8 cellular contexts compared by ENCODE assay signal in the genomic region with DNA sequence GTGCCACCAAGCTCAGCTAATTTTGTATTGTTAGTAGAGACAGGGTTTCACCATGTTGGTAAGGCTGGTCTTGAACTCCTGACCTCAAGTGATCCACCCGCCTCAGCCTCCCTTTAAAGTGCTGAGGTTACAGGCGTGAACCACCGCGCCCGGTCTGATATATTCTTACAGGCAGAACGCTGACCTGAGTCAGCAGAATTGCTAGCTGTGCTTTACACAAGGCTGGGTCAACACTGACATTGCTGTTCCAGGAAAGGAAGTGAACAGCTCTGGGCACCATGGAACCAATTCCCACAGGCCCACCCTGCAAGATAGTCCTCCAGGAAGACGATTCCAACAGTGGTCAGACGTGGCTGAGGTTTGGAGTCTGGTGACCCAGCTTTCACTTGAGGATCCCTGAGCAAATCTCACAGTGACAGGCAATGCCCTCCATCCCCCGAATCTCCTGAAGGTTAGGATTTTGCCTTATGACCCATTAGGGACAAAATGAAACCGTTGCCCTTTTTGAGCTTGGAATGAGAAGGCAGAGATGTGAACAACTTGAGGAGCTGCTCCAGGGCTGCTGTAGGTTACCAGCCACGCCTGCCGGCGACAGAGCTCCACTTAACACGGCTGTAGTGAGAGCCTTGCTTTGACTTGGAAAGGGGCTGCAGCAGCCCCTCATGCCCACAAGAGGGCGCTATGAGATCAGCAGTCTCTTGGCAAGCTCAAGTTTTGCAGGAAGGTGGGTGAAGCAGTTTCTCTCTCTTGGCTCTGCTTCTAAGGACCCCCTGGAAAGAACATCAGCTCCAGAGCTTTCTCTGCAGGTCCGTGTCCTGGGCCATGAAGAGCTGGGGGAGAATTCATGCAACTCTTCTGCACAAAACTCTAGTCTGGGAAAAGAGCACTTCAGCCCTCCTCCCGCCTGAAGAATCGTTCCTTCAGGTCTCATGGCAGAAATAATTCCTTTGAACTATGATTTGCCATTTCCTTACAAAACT.
DNase-seq lines count a peak whose midpoint lies in the region; ATAC-seq, FAIRE-seq and TF ChIP-seq lines count a peak whose summit lies in the region.

No MANE protein-coding gene starts in this region.

- H3K4me3 ChIP-seq in AG09309 (ENCODE audit: control insufficient read depth, low read depth, low read length) = no peak overlapping the region
- no peak overlapping the region for H3K4me3 ChIP-seq in fibroblast of the aortic adventitia (ENCODE audit: low read depth, low read length)

- no peaks in the 10 kb centered on the region for H3K9me3 Mint-ChIP-seq in activated T-helper 1 cell treated with anti-CD3 and anti-CD28 coated beads, Interleukin-12 subunit alpha, Interleukin-12 subunit beta, Interleukin-2, Interleukin-4 antibody, amounts not matched to agents 30 ng/mL and 10 ng/mL and 1 ng/mL, durations not matched to agents 14 hours and 24 hours and 36 hours
- no peaks in the 10 kb centered on the region for H3K9me3 Mint-ChIP-seq in neural crest cell

- no peak overlapping the region for H3K27ac Mint-ChIP-seq in activated T-helper 1 cell treated with anti-CD3 and anti-CD28 coated beads, Interleukin-12 subunit alpha, Interleukin-12 subunit beta, Interleukin-2, Interleukin-4 antibody, amounts not matched to agents 30 ng/mL and 10 ng/mL and 1 ng/mL, durations not matched to agents 14 hours and 24 hours and 36 hours
- H3K27ac Mint-ChIP-seq in neural crest cell (ENCODE audit: unreplicated experiment) = no peak overlapping the region

- DNase-seq in AG09309 (ENCODE audit: low read depth) (peak; percentile 32), GM19238 (ENCODE audit: insufficient read length, low spot score) (peak; percentile 54), LoVo (ENCODE audit: low spot score) (peak; percentile 65), RCC 7860 (ENCODE audit: low spot score) (peak; percentile 63), fibroblast of the aortic adventitia (ENCODE audit: low read depth) (peak; percentile 86), neural crest cell (ENCODE audit: low read depth, low spot score) (peak; percentile 88)
- DNase-seq in activated T-helper 1 cell treated with anti-CD3 and anti-CD28 coated beads, Interleukin-12 subunit alpha, Interleukin-12 subunit beta, Interleukin-2, Interleukin-4 antibody, amounts not matched to agents 30 ng/mL and 10 ng/mL and 1 ng/mL, durations not matched to agents 14 hours and 24 hours and 36 hours (ENCODE audit: low spot score) = peak; percentile 51
- DNase-seq in stimulated activated naive CD8-positive, alpha-beta T cell treated with anti-CD3 and anti-CD28 coated beads, Interleukin-15, Interleukin-2, amounts not matched to agents 100 U/mL and 50 U/mL, for 24 hours = peak; percentile 74

- intact Hi-C loops in activated T-helper 1 cell treated with anti-CD3 and anti-CD28 coated beads, Interleukin-12 subunit alpha, Interleukin-12 subunit beta, Interleukin-2, Interleukin-4 antibody, amounts not matched to agents 30 ng/mL and 10 ng/mL and 1 ng/mL, durations not matched to agents 14 hours and 24 hours and 36 hours (cut with micrococcal nuclease) = loop anchor here (1.0 to 2.0 kb wide), 2 partner anchors 108 to 881 kb away; no protein-coding TSS in a partner anchor

- no peaks in the 10 kb centered on the region for H3K36me3 Mint-ChIP-seq in activated T-helper 1 cell treated with anti-CD3 and anti-CD28 coated beads, Interleukin-12 subunit alpha, Interleukin-12 subunit beta, Interleukin-2, Interleukin-4 antibody, amounts not matched to agents 30 ng/mL and 10 ng/mL and 1 ng/mL, durations not matched to agents 14 hours and 24 hours and 36 hours (ENCODE audit: low read depth)
- peaks cover 31% of the 10 kb centered on the region for H3K36me3 Mint-ChIP-seq in neural crest cell (ENCODE audit: low read depth)

- peaks cover 7% of the 10 kb centered on the region for H3K27me3 Mint-ChIP-seq in activated T-helper 1 cell treated with anti-CD3 and anti-CD28 coated beads, Interleukin-12 subunit alpha, Interleukin-12 subunit beta, Interleukin-2, Interleukin-4 antibody, amounts not matched to agents 30 ng/mL and 10 ng/mL and 1 ng/mL, durations not matched to agents 14 hours and 24 hours and 36 hours (ENCODE audit: insufficient read depth)
- no peaks in the 10 kb centered on the region for H3K27me3 Mint-ChIP-seq in neural crest cell (ENCODE audit: low read depth)

- no peaks in the 10 kb centered on the region for H3K4me1 Mint-ChIP-seq in activated T-helper 1 cell treated with anti-CD3 and anti-CD28 coated beads, Interleukin-12 subunit alpha, Interleukin-12 subunit beta, Interleukin-2, Interleukin-4 antibody, amounts not matched to agents 30 ng/mL and 10 ng/mL and 1 ng/mL, durations not matched to agents 14 hours and 24 hours and 36 hours (ENCODE audit: low read depth)
- H3K4me1 Mint-ChIP-seq in neural crest cell = peaks cover 8% of the 10 kb centered on the region

- TF ChIP-seq CTCF in AG09309 (IDR thresholded peaks at IDR 0.05; ENCODE audit: control insufficient read depth, insufficient read depth, low read depth, low read length, missing control alignments) = peak; percentile 98
- peak; percentile 100 for TF ChIP-seq CTCF in fibroblast of the aortic adventitia (IDR thresholded peaks at IDR 0.05; ENCODE audit: insufficient read depth, low read length)
- peak; percentile 99 for TF ChIP-seq CTCF in neural crest cell (conservative IDR thresholded peaks at IDR 0.05)

- H3K4me3 Mint-ChIP-seq in activated T-helper 1 cell treated with anti-CD3 and anti-CD28 coated beads, Interleukin-12 subunit alpha, Interleukin-12 subunit beta, Interleukin-2, Interleukin-4 antibody, amounts not matched to agents 30 ng/mL and 10 ng/mL and 1 ng/mL, durations not matched to agents 14 hours and 24 hours and 36 hours = no peak overlapping the region
- no peak overlapping the region for H3K4me3 Mint-ChIP-seq in neural crest cell

- ATAC-seq in stimulated activated naive CD8-positive, alpha-beta T cell treated with anti-CD3 and anti-CD28 coated beads, Interleukin-15, Interleukin-2, amounts not matched to agents 100 U/mL and 50 U/mL, for 24 hours = peak; percentile 81

- FAIRE-seq in RCC 7860 (lab: Jason Lieb, UNC) = no peak

Comparison
In these comparisons a context has a peak if more than half of its experiments do, and no peak if none do; other contexts are left out.
1. DNase-seq: peak in every context shown above with its lines; median percentile 88 in neural crest cell; 86 in fibroblast of the aortic adventitia; 74 in stimulated activated naive CD8-positive, alpha-beta T cell treated with anti-CD3 and anti-CD28 coated beads, Interleukin-15, Interleukin-2, amounts not matched to agents 100 U/mL and 50 U/mL, for 24 hours; 65 in LoVo; 63 in RCC 7860; 54 in GM19238; 51 in activated T-helper 1 cell treated with anti-CD3 and anti-CD28 coated beads, Interleukin-12 subunit alpha, Interleukin-12 subunit beta, Interleukin-2, Interleukin-4 antibody, amounts not matched to agents 30 ng/mL and 10 ng/mL and 1 ng/mL, durations not matched to agents 14 hours and 24 hours and 36 hours; 32 in AG09309.